In the genomic region with DNA sequence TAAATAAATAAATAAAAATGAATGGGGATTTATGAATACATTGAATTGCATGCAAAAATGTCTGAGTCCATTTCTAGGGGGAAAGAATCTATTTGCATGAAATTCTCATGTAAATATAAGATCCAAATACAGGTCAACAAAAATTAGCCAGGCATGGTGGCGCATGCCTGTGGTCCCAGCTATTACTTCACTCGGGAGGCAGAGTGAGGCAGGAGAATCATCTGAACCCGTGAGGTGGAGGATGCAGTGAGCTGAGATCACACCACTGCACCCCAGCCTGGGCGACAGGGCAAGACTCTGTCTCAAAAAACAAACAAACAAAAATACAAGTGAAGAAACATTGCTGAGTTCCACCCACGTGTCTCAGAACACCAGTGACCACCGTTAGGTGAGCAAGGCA, we compare ENCODE assay signal across 13 cellular contexts. TPM values are rescaled to one million over a fixed set of nuclear protein-coding genes. Genes with fewer than 3 reads are reported as not detected.
DNase-seq lines count a peak whose midpoint lies in the region; ATAC-seq and TF ChIP-seq lines count a peak whose summit lies in the region.
"Had no signal": no experiment of that assay in that cellular context is flagged by ENCODE, and none has a peak within 500 bp of the region (broad histone marks: within the 10 kb centered on the region; RNA-seq: fewer than 3 reads in every experiment).

No MANE protein-coding gene starts in this region.

- no peak overlapping the region for H3K4me3 ChIP-seq in CD4-positive, CD25-positive, alpha-beta regulatory T cell (ENCODE audit: low read depth, low read length)
- H3K4me3 ChIP-seq in breast epithelium = no peak overlapping the region
- H3K4me3 ChIP-seq: right atrium auricular region had no signal

- H2BK120ac ChIP-seq in H9 (ENCODE audit: low read depth, low read length, poor library complexity, severe bottlenecking) = no peak overlapping the region

- no peaks in the 10 kb centered on the region for H3K23me2 ChIP-seq in H9 (ENCODE audit: insufficient read length, low read depth, low read length, poor library complexity, severe bottlenecking)

- peaks cover 0 to 2% (median 0%) of the 10 kb centered on the region in 7 donors for H3K9me3 Mint-ChIP-seq in CD4-positive, CD25-positive, alpha-beta regulatory T cell
- peaks cover 9 to 10% of the 10 kb centered on the region in 2 experiments for H3K9me3 Mint-ChIP-seq in H9
- no peaks in the 10 kb centered on the region for H3K9me3 Mint-ChIP-seq in natural killer cell treated with Interleukin-12 subunit alpha and Interleukin-12 subunit beta and Interleukin-15 and Interleukin-18, amount 100 ng/mL, for 72 hours

- H4K5ac ChIP-seq in H9 (ENCODE audit: insufficient read length, low read depth, low read length) = no peak overlapping the region

- H3K18ac ChIP-seq in H9 (ENCODE audit: insufficient read length, low read depth, low read length) = no peak overlapping the region

- H3K4me1 ChIP-seq in CD4-positive, CD25-positive, alpha-beta regulatory T cell (ENCODE audit: control insufficient read depth, insufficient read depth, low read length, poor library complexity, severe bottlenecking) = peaks cover 31% of the 10 kb centered on the region
- H3K4me1 ChIP-seq in H9 (ENCODE audit: insufficient read depth, low read length) (peaks cover 10% of the 10 kb centered on the region; the same call in 1 of the 2 replicates), breast epithelium (peaks cover 18 to 35% of the 10 kb centered on the region in 2 donors)

- H3K79me1 ChIP-seq in H9 (ENCODE audit: insufficient read depth, low read depth, low read length, poor library complexity, severe bottlenecking) = peaks cover 8% of the 10 kb centered on the region

- no peak overlapping the region for H3K4me2 ChIP-seq in H9 (ENCODE audit: insufficient read depth, insufficient read length, low read length)

- H2BK5ac ChIP-seq in H9 (ENCODE audit: insufficient read length, low read length) = no peak overlapping the region

- no peak overlapping the region for H3K4ac ChIP-seq in H9 (ENCODE audit: low read depth, low read length)

- peaks cover 32 to 80% (median 46%) of the 10 kb centered on the region in 4 donors for H3K4me1 Mint-ChIP-seq in CD4-positive, CD25-positive, alpha-beta regulatory T cell
- H3K4me1 Mint-ChIP-seq in H9 = peaks cover 35 to 48% of the 10 kb centered on the region in 2 experiments
- peaks cover 60 to 61% of the 10 kb centered on the region in 2 donors for H3K4me1 Mint-ChIP-seq in natural killer cell treated with Interleukin-12 subunit alpha and Interleukin-12 subunit beta and Interleukin-15 and Interleukin-18, amount 100 ng/mL, for 72 hours (ENCODE audit: low read depth in 2 of 2)

- H4K8ac ChIP-seq in H9 (replicated peaks; ENCODE audit: insufficient read length, low read depth, low read length) = no peak overlapping the region

- H3K56ac ChIP-seq in H9 (ENCODE audit: insufficient read length, low read depth, low read length) = no peak overlapping the region

- no CpG with 5 or more reads among the region's 6 CpGs for WGBS in H9 (ENCODE audit: extremely low coverage, insufficient read length, low lambda C conversion rate)

- peaks cover 19% of the 10 kb centered on the region for H3K36me3 Mint-ChIP-seq in CD4-positive, CD25-positive, alpha-beta regulatory T cell
- H3K36me3 Mint-ChIP-seq in H9 (ENCODE audit: insufficient read depth in 1 of 3, low read depth in 3 of 3) = peaks cover 8 to 16% (median 13%) of the 10 kb centered on the region in 3 experiments
- H3K36me3 Mint-ChIP-seq in natural killer cell treated with Interleukin-12 subunit alpha and Interleukin-12 subunit beta and Interleukin-15 and Interleukin-18, amount 100 ng/mL, for 72 hours = no peaks in the 10 kb centered on the region

- peak overlapping the region in 1 of 4 donors; percentile 54 for H3K4me3 Mint-ChIP-seq in CD4-positive, CD25-positive, alpha-beta regulatory T cell
- no peak overlapping the region for H3K4me3 Mint-ChIP-seq in H9
- H3K4me3 Mint-ChIP-seq in natural killer cell treated with Interleukin-12 subunit alpha and Interleukin-12 subunit beta and Interleukin-15 and Interleukin-18, amount 100 ng/mL, for 72 hours = peak overlapping the region; percentile 30

- no peak overlapping the region for H3K27ac ChIP-seq in CD4-positive, CD25-positive, alpha-beta regulatory T cell (ENCODE audit: insufficient read depth, low read length, poor library complexity, severe bottlenecking)
- H3K27ac ChIP-seq in H9 (ENCODE audit: insufficient read length, low read depth, low read length) (no peak overlapping the region), breast epithelium (peak overlapping the region; percentile 56 to 91)

- no peak for TF ChIP-seq POLR2A in breast epithelium (IDR thresholded peaks at IDR 0.05)

- TF ChIP-seq CTCF in H9 (conservative IDR thresholded peaks at IDR 0.05) (no peak), breast epithelium (IDR thresholded peaks at IDR 0.05) (no peak)

- H2AK5ac ChIP-seq in H9 (ENCODE audit: insufficient read length, low read length) = no peak overlapping the region

- H3K27me3 Mint-ChIP-seq in CD4-positive, CD25-positive, alpha-beta regulatory T cell = no peaks in the 10 kb centered on the region
- no peaks in the 10 kb centered on the region for H3K27me3 Mint-ChIP-seq in H9 (ENCODE audit: low read depth)
- H3K27me3 Mint-ChIP-seq in natural killer cell treated with Interleukin-12 subunit alpha and Interleukin-12 subunit beta and Interleukin-15 and Interleukin-18, amount 100 ng/mL, for 72 hours = no peaks in the 10 kb centered on the region

- H3K36me3 ChIP-seq in CD4-positive, CD25-positive, alpha-beta regulatory T cell (ENCODE audit: control insufficient read depth, insufficient read depth, low read length) = peaks cover 8% of the 10 kb centered on the region
- H3K36me3 ChIP-seq in breast epithelium = no peaks in the 10 kb centered on the region
- H3K36me3 ChIP-seq: right atrium auricular region had no signal

- ATAC-seq in CD4-positive, CD25-positive, alpha-beta regulatory T cell (ENCODE audit: low read depth in 2 of 2) = no peak
- ATAC-seq in natural killer cell treated with Interleukin-12 subunit alpha and Interleukin-12 subunit beta and Interleukin-15 and Interleukin-18, amount 100 ng/mL, for 72 hours = no peak
- ATAC-seq in HG02623 (IDR thresholded peaks at IDR 0.05; ENCODE audit: unreplicated experiment) = no peak
- ATAC-seq: activated CD4-positive, CD25-positive, alpha-beta regulatory T cell treated with anti-CD3 and anti-CD28 coated beads, Interleukin-2, amount 50 U/mL, for 24 hours had no signal

- DNase-seq in CD4-positive, CD25-positive, alpha-beta regulatory T cell = no peak
- DNase-seq in H9 = no peak
- no peak for DNase-seq in breast epithelium (ENCODE audit: low spot score in 2 of 2)
- DNase-seq in natural killer cell treated with Interleukin-12 subunit alpha and Interleukin-12 subunit beta and Interleukin-15 and Interleukin-18, amount 100 ng/mL, for 72 hours (ENCODE audit: low spot score) = no peak
- DNase-seq in dermis blood vessel endothelial cell = no peak
- DNase-seq in NCI-H345 (lab: John Stamatoyannopoulos, UW) = no peak
- no peak for DNase-seq in DMS79 treated with DMSO at 0.1 percent for 48 hours (lab: John Stamatoyannopoulos, UW)
- DNase-seq: effector memory CD4-positive, alpha-beta T cell; hippocampal formation; Right ventricle myocardium superior had no signal

- H4K91ac ChIP-seq in H9 (ENCODE audit: insufficient read length, low read depth, low read length) = no peak overlapping the region

- no peak overlapping the region for H2BK15ac ChIP-seq in H9 (ENCODE audit: low read depth, low read length)

- H3K9ac ChIP-seq in H9 (ENCODE audit: extremely low read depth, insufficient read length, low read length) = no peak overlapping the region

- H3K23ac ChIP-seq in H9 (ENCODE audit: insufficient read length, low read depth, low read length) = no peak overlapping the region

- no peaks in the 10 kb centered on the region for H3K9me3 ChIP-seq in CD4-positive, CD25-positive, alpha-beta regulatory T cell (ENCODE audit: control insufficient read depth in 2 of 2, low read length in 2 of 2)
- H3K9me3 ChIP-seq in H9 (ENCODE audit: control insufficient read depth, low read depth, low read length) (no peaks in the 10 kb centered on the region), breast epithelium (no peaks in the 10 kb centered on the region)
- H3K9me3 ChIP-seq: right atrium auricular region had no signal

- H4K20me1 ChIP-seq in H9 (ENCODE audit: control insufficient read depth, insufficient read depth, insufficient read length) = no peaks in the 10 kb centered on the region

- H3K79me2 ChIP-seq in H9 (ENCODE audit: insufficient read depth, low read length) = peaks cover 33% of the 10 kb centered on the region; the same call in 1 of the 2 replicates

- H2BK12ac ChIP-seq in H9 (ENCODE audit: insufficient read length, low read depth, low read length) = no peak overlapping the region

- no peaks in the 10 kb centered on the region for H3K27me3 ChIP-seq in CD4-positive, CD25-positive, alpha-beta regulatory T cell (ENCODE audit: control insufficient read depth, insufficient read depth, low read length)
- H3K27me3 ChIP-seq in H9 (ENCODE audit: insufficient read depth, low read length) (no peaks in the 10 kb centered on the region), breast epithelium (no peaks in the 10 kb centered on the region)
- H3K27me3 ChIP-seq: right atrium auricular region had no signal

- H3T11ph ChIP-seq in H9 (ENCODE audit: low read length) = no peak overlapping the region

- H2BK20ac ChIP-seq in H9 (ENCODE audit: low read depth, low read length, poor library complexity, severe bottlenecking) = no peak overlapping the region

- H3K14ac ChIP-seq in H9 (ENCODE audit: insufficient read depth, low read length) = no peak overlapping the region

- H3K27ac Mint-ChIP-seq in CD4-positive, CD25-positive, alpha-beta regulatory T cell = peak overlapping the region; percentile 67 to 83 (median 80)
- H3K27ac Mint-ChIP-seq in H9 = peak overlapping the region in 2 of 3 experiments; percentile 16 to 80; a peak in 3 of 7 replicates
- H3K27ac Mint-ChIP-seq in natural killer cell treated with Interleukin-12 subunit alpha and Interleukin-12 subunit beta and Interleukin-15 and Interleukin-18, amount 100 ng/mL, for 72 hours = peak overlapping the region; percentile 34 to 63

- no peak overlapping the region for H2AFZ ChIP-seq in H9 (ENCODE audit: low read length)

- intact Hi-C loops in breast epithelium (cut with DNase I; ENCODE audit: low total_unique reads) = no loop called here

RNA-seq across cellular contexts. Expression of gene PACSIN2, which starts 17.4 kb away (rescaled TPM):
- total RNA-seq in CD4-positive, CD25-positive, alpha-beta regulatory T cell = 60.8 TPM
- 10 to 100 TPM; 27.5 to 38.1 (median 34.7) TPM for polyA plus RNA-seq in CD4-positive, CD25-positive, alpha-beta regulatory T cell
- 62.3 and 63.9 TPM in 2 replicates for total RNA-seq in H9 (2021)
- 10 to 100 TPM; 43.8 to 82.7 (median 72.4) TPM for total RNA-seq in breast epithelium
- total RNA-seq in natural killer cell treated with Interleukin-12 subunit alpha and Interleukin-12 subunit beta and Interleukin-15 and Interleukin-18, amount 100 ng/mL, for 72 hours = 10 to 100 TPM; 34.5 to 64.0 TPM
- total RNA-seq in dermis blood vessel endothelial cell = 68.9 and 93.6 TPM in 2 replicates

Comparison
In these comparisons a context has a peak if more than half of its experiments do, and no peak if none do; other contexts are left out.
1. H3K27ac ChIP-seq: peak in breast epithelium (2 of 2); none in CD4-positive, CD25-positive, alpha-beta regulatory T cell (single experiment) and H9 (single experiment).
2. Peak in every context shown above with its lines, with median percentiles within 50 percentile points of each other: H3K27ac Mint-ChIP-seq.